ENCODE assay signal across 10 cellular contexts in genomic region chr7:37408241-37408884, GRCh38. TPM values are rescaled to one million over a fixed set of nuclear protein-coding genes. Genes with fewer than 3 reads are reported as not detected.
DNase-seq lines count a peak whose midpoint lies in the region; ATAC-seq and TF ChIP-seq lines count a peak whose summit lies in the region.
"Had no signal": no experiment of that assay in that cellular context is flagged by ENCODE, and none has a peak within 500 bp of the region (broad histone marks: within the 10 kb centered on the region; RNA-seq: fewer than 3 reads in every experiment).

No MANE protein-coding gene starts in this region.

- H3K4me3 Mint-ChIP-seq in CD4-positive, alpha-beta memory T cell: peak overlapping the region; percentile 82 to 92 (median 88)
- H3K4me3 Mint-ChIP-seq in T-helper 17 cell: peak overlapping the region; percentile 92

- peaks cover 48% of the 10 kb centered on the region for H3K4me1 ChIP-seq in CD4-positive, alpha-beta memory T cell (ENCODE audit: insufficient read depth, low read length)
- H3K4me1 ChIP-seq in esophagus squamous epithelium: peaks cover 0 to 29% (median 12%) of the 10 kb centered on the region in 3 donors
- H3K4me1 ChIP-seq: HAP-1 had no signal

- H3K27ac Mint-ChIP-seq in CD4-positive, alpha-beta memory T cell: peak overlapping the region; percentile 86 to 94 (median 92)
- peak overlapping the region; percentile 95 for H3K27ac Mint-ChIP-seq in T-helper 17 cell

- 33 to 34% methylated on average over 9 of the region's 9 CpGs for WGBS in esophagus squamous epithelium, 2 donors

- H3K36me3 Mint-ChIP-seq in CD4-positive, alpha-beta memory T cell: peaks cover 2 to 15% of the 10 kb centered on the region in 2 donors
- H3K36me3 Mint-ChIP-seq in T-helper 17 cell (ENCODE audit: low read depth): peaks cover 2% of the 10 kb centered on the region

- peak; percentile 46 for ATAC-seq in HG02759 (IDR thresholded peaks at IDR 0.05; ENCODE audit: unreplicated experiment)
- ATAC-seq in T-helper 17 cell: peak; percentile 59

- POLR2A ChIA-PET in CD4-positive, alpha-beta memory T cell (lab: Charles Lee; ENCODE audit: partially characterized antibody): interaction anchor here (0.6 to 11.3 kb wide), 8 partner anchors 10 to 62 kb away, joined by 3 to 98 read pairs (median 4); partner anchors contain the start of gene ELMO1

- DNase-seq in CD4-positive, alpha-beta memory T cell: peak in 3 of 5 donors; percentile 13 to 67 (median 29)
- DNase-seq in T-helper 17 cell (no peak), esophagus squamous epithelium (lab: John Stamatoyannopoulos, UW) (no peak), medulla oblongata (ENCODE audit: extremely low spot score) (no peak), DMS 273 treated with DMSO at 0.1 percent for 48 hours (lab: John Stamatoyannopoulos, UW) (no peak), anterior cingulate cortex (lab: John Stamatoyannopoulos, UW) (no peak), DMS153 treated with DMSO at 0.1 percent for 48 hours (lab: John Stamatoyannopoulos, UW; ENCODE audit: unreplicated experiment) (no peak)
- DNase-seq: kidney had no signal

- H3K36me3 ChIP-seq in CD4-positive, alpha-beta memory T cell (ENCODE audit: insufficient read depth, low read length): no peaks in the 10 kb centered on the region
- H3K36me3 ChIP-seq in esophagus squamous epithelium: no peaks in the 10 kb centered on the region
- H3K36me3 ChIP-seq: HAP-1 had no signal

- H3K4me1 Mint-ChIP-seq in CD4-positive, alpha-beta memory T cell: peaks cover 48 to 77% (median 61%) of the 10 kb centered on the region in 4 donors
- peaks cover 48% of the 10 kb centered on the region for H3K4me1 Mint-ChIP-seq in T-helper 17 cell

- H3K27me3 ChIP-seq in CD4-positive, alpha-beta memory T cell (ENCODE audit: insufficient read depth, low read length): no peaks in the 10 kb centered on the region
- no peaks in the 10 kb centered on the region for H3K27me3 ChIP-seq in esophagus squamous epithelium

- peak overlapping the region in 1 of 2 donors; percentile 45 for H3K4me3 ChIP-seq in CD4-positive, alpha-beta memory T cell (ENCODE audit: low read length in 2 of 2)
- H3K4me3 ChIP-seq in esophagus squamous epithelium: peak overlapping the region in 1 of 4 donors; percentile 10
- H3K4me3 ChIP-seq: HAP-1 had no signal

- CTCF ChIA-PET in CD4-positive, alpha-beta memory T cell (lab: Charles Lee; ENCODE audit: partially characterized antibody): interaction anchor here (1.0 to 5.8 kb wide), 3 partner anchors 9 to 122 kb away, joined by 3 to 35 read pairs (median 3); partner anchors contain the start of gene ELMO1

- TF ChIP-seq CTCF in esophagus squamous epithelium (IDR thresholded peaks at IDR 0.05): no peak

- TF ChIP-seq POLR2A in esophagus squamous epithelium (IDR thresholded peaks at IDR 0.05): no peak

- H3K9me3 Mint-ChIP-seq in CD4-positive, alpha-beta memory T cell: peaks cover 0 to 2% (median 0%) of the 10 kb centered on the region in 8 donors

- H3K9me3 ChIP-seq in CD4-positive, alpha-beta memory T cell (ENCODE audit: control insufficient read depth in 1 of 2, low read length in 2 of 2): no peaks in the 10 kb centered on the region
- H3K9me3 ChIP-seq in T-helper 17 cell (ENCODE audit: control insufficient read depth, low read length, poor library complexity, severe bottlenecking) (no peaks in the 10 kb centered on the region), esophagus squamous epithelium (no peaks in the 10 kb centered on the region)
- H3K9me3 ChIP-seq: HAP-1 had no signal

- intact Hi-C loops in CD4-positive, alpha-beta memory T cell (cut with micrococcal nuclease): loop anchor here (1.0 to 2.0 kb wide), 2 partner anchors 40 to 56 kb away; partner anchors contain the start of gene ELMO1
- intact Hi-C loops in esophagus squamous epithelium (cut with DNase I): no loop called here

- no peaks in the 10 kb centered on the region for H3K27me3 Mint-ChIP-seq in CD4-positive, alpha-beta memory T cell
- H3K27me3 Mint-ChIP-seq in T-helper 17 cell: no peaks in the 10 kb centered on the region

- peak overlapping the region; percentile 46 for H3K27ac ChIP-seq in CD4-positive, alpha-beta memory T cell (ENCODE audit: low read depth, low read length)
- peak overlapping the region in 3 of 4 donors; percentile 7 to 32 (median 17) for H3K27ac ChIP-seq in esophagus squamous epithelium

RNA-seq across cellular contexts. Expression of gene ELMO1, which starts 40.3 kb away (rescaled TPM):
- total RNA-seq in CD4-positive, alpha-beta memory T cell: 100 to 1,000 TPM; 123 to 131 TPM
- 10 to 100 TPM; 45.1 to 99.4 TPM for polyA plus RNA-seq in CD4-positive, alpha-beta memory T cell
- total RNA-seq in T-helper 17 cell (100 to 1,000 TPM; 160 to 169 TPM), esophagus squamous epithelium (10 to 100 TPM in 2 of 4 donors, 1 to 10 TPM in 1, under 1 TPM in 1; 0.68 to 36.6 (median 11.8) TPM)

Comparison
In these comparisons a context has a peak if more than half of its experiments do, and no peak if none do; other contexts are left out.
1. DNase-seq: peak in CD4-positive, alpha-beta memory T cell (3 of 5); none in T-helper 17 cell (0 of 3), esophagus squamous epithelium (single experiment), medulla oblongata (single experiment), DMS 273 treated with DMSO at 0.1 percent for 48 hours (single experiment), anterior cingulate cortex (0 of 58) and DMS153 treated with DMSO at 0.1 percent for 48 hours (single experiment).